ENCODE assay signal across 26 cellular contexts in genomic region chr10:132120734-132121510, GRCh38. TPM values are rescaled to one million over a fixed set of nuclear protein-coding genes. Genes with fewer than 3 reads are reported as not detected.
DNase-seq lines count a peak whose midpoint lies in the region; ATAC-seq, FAIRE-seq and TF ChIP-seq lines count a peak whose summit lies in the region.
"Had no signal": no experiment of that assay in that cellular context is flagged by ENCODE, and none has a peak within 500 bp of the region (broad histone marks: within the 10 kb centered on the region; RNA-seq: fewer than 3 reads in every experiment).

No MANE protein-coding gene starts in this region.

- no peak overlapping the region for H3K23ac ChIP-seq in H1 (ENCODE audit: insufficient read length)

- H2BK15ac ChIP-seq in H1 (ENCODE audit: low read length): no peak overlapping the region

- no peaks in the 10 kb centered on the region for H3F3A ChIP-seq in GM23338 (replicated peaks; ENCODE audit: low read depth)

- no peak overlapping the region for H3K18ac ChIP-seq in H1 (ENCODE audit: extremely low read depth, low read length)

- H3K9ac ChIP-seq in H1 (replicated peaks in 1 of 4; ENCODE audit: extremely low read depth in 1 of 4, low read depth in 3 of 4, low read length in 3 of 4): no peak overlapping the region
- H3K9ac ChIP-seq: BLaER1, KMS-11 had no signal

- no peaks in the 10 kb centered on the region for H3K79me1 ChIP-seq in H1 (ENCODE audit: low read depth, low read length)

- peaks cover 2% of the 10 kb centered on the region for H3K27me3 Mint-ChIP-seq in GM23338 (ENCODE audit: insufficient read depth, low read depth, poor library complexity)

- H3K56ac ChIP-seq in H1 (replicated peaks; ENCODE audit: insufficient read length, low read depth, low read length): no peak overlapping the region

- H3K4me2 ChIP-seq in GM23338 (no peak overlapping the region), H1 (ENCODE audit: insufficient read depth in 1 of 2, low read depth in 2 of 2, low read length in 2 of 2) (no peak overlapping the region)
- H3K4me2 ChIP-seq: BLaER1, KMS-11 had no signal

- no peak overlapping the region for H2BK5ac ChIP-seq in H1 (ENCODE audit: low read depth, low read length)

- H3K4me3 ChIP-seq in GM23338: no peak overlapping the region
- H3K4me3 ChIP-seq in H1 (ENCODE audit: extremely low read depth in 1 of 4, insufficient read depth in 2 of 4, low read depth in 3 of 4, low read length in 4 of 4): no peak overlapping the region
- H3K4me3 ChIP-seq: BLaER1, GM12878, HAP-1, SJSA1 had no signal

- DNase-seq in NCI-H1417 (lab: John Stamatoyannopoulos, UW): peak in 2 of 3 experiments; percentile 61 to 70
- no peak for DNase-seq in NCI-H1417 treated with DMSO at 0.1 percent for 48 hours (lab: John Stamatoyannopoulos, UW)
- no peak for DNase-seq in GM23338 (ENCODE audit: low spot score)
- no peak for DNase-seq in H1 (ENCODE audit: low read depth in 1 of 2, low spot score in 2 of 2)
- DNase-seq in sciatic nerve (ENCODE audit: low spot score): no peak
- no peak for DNase-seq in stimulated activated CD8-positive, alpha-beta memory T cell treated with anti-CD3 and anti-CD28 coated beads, Interleukin-4, amount 100 ng/mL, for 48 hours
- no peak for DNase-seq in medulla oblongata (ENCODE audit: extremely low spot score)
- DNase-seq: ACHN; CD8-positive, alpha-beta T cell; DND-41; MV-4-11; NCI-H1105 treated with DMSO at 0.1 percent for 48 hours; NCI-H187 treated with DMSO at 0.1 percent for 48 hours; NCI-H2107; NCI-H2227 treated with DMSO at 0.1 percent for 48 hours; NCI-H510A; NCI-H774 had no signal

- no peak overlapping the region for H2BK120ac ChIP-seq in H1 (replicated peaks; ENCODE audit: low read depth, low read length)

- H3K4me1 ChIP-seq in GM23338 (ENCODE audit: insufficient read depth): no peaks in the 10 kb centered on the region
- peaks cover 0 to 3% (median 1%) of the 10 kb centered on the region in 4 experiments; a peak in 2 of 7 replicates for H3K4me1 ChIP-seq in H1 (replicated peaks in 1 of 4; ENCODE audit: control insufficient read depth in 3 of 4, insufficient read depth in 4 of 4, low read length in 3 of 4)
- H3K4me1 ChIP-seq: HAP-1, SJSA1 had no signal

- H4K91ac ChIP-seq in H1 (replicated peaks; ENCODE audit: insufficient read length, low read length): no peak overlapping the region

- H4K20me1 ChIP-seq in GM23338 (replicated peaks; ENCODE audit: insufficient read depth) (no peaks in the 10 kb centered on the region), H1 (replicated peaks in 1 of 2; ENCODE audit: control insufficient read depth in 1 of 2, insufficient read depth in 2 of 2, low read length in 2 of 2) (peaks cover 0 to 2% of the 10 kb centered on the region in 2 experiments)
- H4K20me1 ChIP-seq: BLaER1 had no signal

- H3K4me3 Mint-ChIP-seq in GM23338: no peak overlapping the region
- H3K4me3 Mint-ChIP-seq: CD8-positive, alpha-beta T cell had no signal

- no peak for TF ChIP-seq RAD21 in H1 (IDR thresholded peaks at IDR 0.05 in 1 of 2, conservative IDR thresholded peaks at IDR 0.05 in 1 of 2; ENCODE audit: low read depth in 2 of 2, low read length in 2 of 2)

- no peaks in the 10 kb centered on the region for H3K9me3 ChIP-seq in H1 (ENCODE audit: insufficient read depth in 2 of 2, low read depth in 1 of 2, low read length in 1 of 2)
- H3K9me3 ChIP-seq: BLaER1, HAP-1, SJSA1 had no signal

- no peaks in the 10 kb centered on the region for H3K23me2 ChIP-seq in H1 (ENCODE audit: low read depth, low read length)

- H4K8ac ChIP-seq in H1 (ENCODE audit: extremely low read depth, insufficient read depth, low read length): peak overlapping the region; percentile 51

- H3K36me3 Mint-ChIP-seq in GM23338 (ENCODE audit: low read depth): no peaks in the 10 kb centered on the region
- H3K36me3 Mint-ChIP-seq: CD8-positive, alpha-beta T cell had no signal

- TF ChIP-seq CTCF in GM23338 (conservative IDR thresholded peaks at IDR 0.05; ENCODE audit: low read depth in 2 of 2): no peak
- no peak for TF ChIP-seq CTCF in H1 (IDR thresholded peaks at IDR 0.05; ENCODE audit: control extremely low read depth in 1 of 3, insufficient read depth in 1 of 3, low read depth in 1 of 3, low read length in 3 of 3)

- no peak overlapping the region for H4K5ac ChIP-seq in H1 (ENCODE audit: insufficient read length, low read depth, low read length)

- no peak overlapping the region for H3K14ac ChIP-seq in H1 (ENCODE audit: insufficient read length)

- no peak for TF ChIP-seq EP300 in H1 (IDR thresholded peaks at IDR 0.05; ENCODE audit: borderline replicate concordance in 1 of 2, low read depth in 2 of 2, low read length in 2 of 2)

- H3K36me3 ChIP-seq in GM23338 (ENCODE audit: insufficient read depth): no peaks in the 10 kb centered on the region
- H3K36me3 ChIP-seq in H1 (ENCODE audit: control insufficient read depth in 2 of 4, insufficient read depth in 4 of 4, low read length in 3 of 4): no peaks in the 10 kb centered on the region
- H3K36me3 ChIP-seq: BLaER1, HAP-1, SJSA1 had no signal

- no peak for ATAC-seq in GM23338
- peak; percentile 17 for ATAC-seq in sciatic nerve
- no peak for ATAC-seq in GM21515 (IDR thresholded peaks at IDR 0.05; ENCODE audit: unreplicated experiment)
- ATAC-seq: CD8-positive, alpha-beta T cell; GM12878; Panc1 had no signal

- no peaks in the 10 kb centered on the region for H3K9me3 Mint-ChIP-seq in GM23338
- H3K9me3 Mint-ChIP-seq: CD8-positive, alpha-beta T cell had no signal

- no peak overlapping the region for H3K4ac ChIP-seq in H1 (replicated peaks; ENCODE audit: insufficient read length, low read depth, low read length)

- TF ChIP-seq POLR2A in H1 (IDR thresholded peaks at IDR 0.05; ENCODE audit: control extremely low read depth in 1 of 2, low read depth in 2 of 2, low read length in 2 of 2): no peak

- no peak overlapping the region for H2AK5ac ChIP-seq in H1 (ENCODE audit: low read depth, low read length)

- H3K27me3 ChIP-seq in GM23338 (ENCODE audit: insufficient read depth): no peaks in the 10 kb centered on the region
- no peaks in the 10 kb centered on the region for H3K27me3 ChIP-seq in H1 (replicated peaks in 1 of 4; ENCODE audit: control insufficient read depth in 3 of 4, extremely low read depth in 1 of 4, insufficient read depth in 3 of 4, low read length in 3 of 4)
- H3K27me3 ChIP-seq: BLaER1 had no signal

- H3K79me2 ChIP-seq in GM23338 (replicated peaks; ENCODE audit: insufficient read depth) (no peaks in the 10 kb centered on the region), H1 (ENCODE audit: control insufficient read depth in 1 of 2, insufficient read depth in 2 of 2, low read length in 2 of 2) (no peaks in the 10 kb centered on the region)

- no peaks in the 10 kb centered on the region for H3K9me2 ChIP-seq in GM23338 (ENCODE audit: insufficient read depth)

- POLR2A ChIA-PET in H1 (lab: Charles Lee; ENCODE audit: partially characterized antibody): no interaction called here

- no peak overlapping the region for H2BK12ac ChIP-seq in H1 (ENCODE audit: low read depth, low read length)

- 91% methylated on average over 25 of the region's 25 CpGs; no CpG with 5 or more reads in 1 of the 2 experiments for WGBS in H1 (ENCODE audit: extremely low coverage in 1 of 2, insufficient coverage in 1 of 2, insufficient read length in 1 of 2, insufficient replicate concordance in 2 of 2, low coverage in 1 of 2, low lambda C conversion rate in 2 of 2, missing lambda C conversion rate in 1 of 2), 2 experiments

- H3K27ac ChIP-seq in GM23338 (ENCODE audit: low read depth) (no peak overlapping the region), H1 (ENCODE audit: low read depth, low read length) (no peak overlapping the region)
- H3K27ac ChIP-seq: 22Rv1, BLaER1, KMS-11, SJSA1 had no signal

- H2BK20ac ChIP-seq in H1 (ENCODE audit: low read length): no peak overlapping the region

- no peak for FAIRE-seq in H1 (lab: Jason Lieb, UNC)
- FAIRE-seq: GM12878 had no signal

- H3K27ac Mint-ChIP-seq in GM23338: 0 out of 2 replicates have a peak overlapping the region, but pooled peaks have one; percentile 3
- H3K27ac Mint-ChIP-seq: CD8-positive, alpha-beta T cell had no signal

- H3K4me1 Mint-ChIP-seq in GM23338: peaks cover 14% of the 10 kb centered on the region

- H2AFZ ChIP-seq in GM23338 (no peak overlapping the region), H1 (ENCODE audit: low read length) (no peak overlapping the region)

- CTCF ChIA-PET in H1 (lab: Charles Lee; ENCODE audit: partially characterized antibody): interaction anchor here (1.0 to 1.6 kb wide), 4 partner anchors 10 to 22 kb away, joined by 4 to 6 read pairs (median 5); no protein-coding TSS in a partner anchor

- intact Hi-C loops in sciatic nerve (cut with DNase I): no loop called here

TF ChIP-seq in GM23338, 12 proteins besides CTCF, POLR2A, EP300 and RAD21 (continues in another document):
- no peak for TF ChIP-seq ZNF114 (CRISPR knock-in tag; IDR thresholded peaks at IDR 0.05)
- TF ChIP-seq EZH2 (IDR thresholded peaks at IDR 0.05; ENCODE audit: low read depth, unreplicated experiment): no peak

TF ChIP-seq in H1, 55 proteins besides CTCF, POLR2A, EP300 and RAD21 (continues in another document):
- no peak for TF ChIP-seq CHD1 (IDR thresholded peaks at IDR 0.05; ENCODE audit: low read depth, low read length)
- TF ChIP-seq NANOG (IDR thresholded peaks at IDR 0.05; ENCODE audit: insufficient read depth, low read depth, low read length, poor library complexity, severe bottlenecking): no peak
- TF ChIP-seq SRF (IDR thresholded peaks at IDR 0.05; ENCODE audit: low read depth, low read length): no peak
- no peak for TF ChIP-seq RNF2 (IDR thresholded peaks at IDR 0.05; ENCODE audit: borderline replicate concordance, low read depth, low read length, missing control alignments, poor library complexity, severe bottlenecking)
- TF ChIP-seq SIN3A (conservative IDR thresholded peaks at IDR 0.05 in 1 of 2, IDR thresholded peaks at IDR 0.05 in 1 of 2; ENCODE audit: low read depth in 1 of 2, low read length in 2 of 2): no peak
- no peak for TF ChIP-seq E2F6 (IDR thresholded peaks at IDR 0.05)

RNA-seq across cellular contexts. Expression of gene JAKMIP3, which starts 55.2 kb away (rescaled TPM):
- total RNA-seq in GM23338 (2014; rRNA removed; shearing (Covaris generic)): 0.47 and 1.2 TPM in 2 replicates
- polyA plus RNA-seq in GM23338 (2016; fragmentation: Nextera tagmentation; extraction: Ambion mirVana) (0.70 and 0.87 TPM in 2 replicates), H1 (2011; rRNA removed) (0.82 and 0.83 TPM in 2 replicates)
- 0.84 and 0.91 TPM in 2 replicates for total RNA-seq in H1 (2021; fragmentation: NEBNext Ultra II Directional; extraction: Animal tissue kit (Norgen Biotek cat#: 25700))
- polyA plus RNA-seq in H1 (2011; cell fraction: cytosol; rRNA removed): 0.96 TPM
- 4.0 TPM for polyA plus RNA-seq in H1 (2011; cell fraction: nucleus; rRNA removed)
- polyA plus RNA-seq in H1 (2012, experiment 1 of 2): 1.1 to 1.8 TPM (median 1.4 TPM) in 4 replicates
- 0.21 TPM for polyA plus RNA-seq in H1 (2012, experiment 2 of 2)
- polyA plus RNA-seq in H1 (2013, experiment 1 of 2): 0.45 TPM
- polyA plus RNA-seq in H1 (2013, experiment 2 of 2): 0.35 TPM
- polyA minus RNA-seq in H1 (2011; rRNA and poly(A)+ RNA removed): 0.44 and 0.59 TPM in 2 replicates
- 0.44 TPM for polyA minus RNA-seq in H1 (2011; cell fraction: cytosol; rRNA and poly(A)+ RNA removed)
- polyA minus RNA-seq in H1 (2011; cell fraction: nucleus; rRNA and poly(A)+ RNA removed): 1.7 TPM
- 1.1 TPM for total RNA-seq in sciatic nerve
- total RNA-seq: GM12878, HT-29 had no signal

Comparison
In these comparisons a context has a peak if more than half of its experiments do, and no peak if none do; other contexts are left out.
1. DNase-seq: peak in NCI-H1417 (2 of 3); none in NCI-H1417 treated with DMSO at 0.1 percent for 48 hours (single experiment), GM23338 (single experiment), H1 (0 of 2), sciatic nerve (single experiment), stimulated activated CD8-positive, alpha-beta memory T cell treated with anti-CD3 and anti-CD28 coated beads, Interleukin-4, amount 100 ng/mL, for 48 hours (single experiment) and medulla oblongata (single experiment).